ENCODE assay signal across 10 cellular contexts in the genomic region with DNA sequence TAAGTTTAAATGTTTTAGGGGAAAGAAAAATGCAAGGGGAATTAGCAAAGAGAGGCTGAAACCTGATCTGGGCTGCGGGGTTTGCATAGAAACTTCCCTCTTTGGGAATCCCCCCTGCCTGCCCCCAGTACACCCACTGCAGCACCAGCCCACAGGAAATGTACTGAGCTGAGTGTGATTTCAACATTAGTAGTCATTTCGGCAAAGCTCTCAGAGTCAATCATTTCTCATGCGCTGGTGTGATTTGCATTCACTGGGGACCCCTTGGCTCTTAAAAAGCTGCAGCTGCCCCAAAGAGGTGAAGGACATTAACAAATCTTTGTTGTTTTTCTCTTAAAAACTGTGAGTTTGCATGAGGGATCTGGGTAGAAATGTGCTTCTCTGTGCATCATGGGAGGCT.
A peak's percentile ranks its signal among the peaks of the same experiment; 100 is the strongest.
DNase-seq lines count a peak whose midpoint lies in the region; ATAC-seq and TF ChIP-seq lines count a peak whose summit lies in the region.
"Had no signal": no experiment of that assay in that cellular context is flagged by ENCODE, and none has a peak within 500 bp of the region (broad histone marks: within the 10 kb centered on the region; RNA-seq: fewer than 3 reads in every experiment).

No MANE protein-coding gene starts in this region.

- H3K27me3 Mint-ChIP-seq in CD8-positive, alpha-beta memory T cell = peaks cover 0 to 1% of the 10 kb centered on the region in 2 donors
- H3K27me3 Mint-ChIP-seq: central memory CD8-positive, alpha-beta T cell had no signal

- H3K27me3 ChIP-seq in BLaER1 treated with 17β-estradiol and CSF1 and Interleukin-3, amounts not matched to agents 10 nM and 100 nM = no peaks in the 10 kb centered on the region
- H3K27me3 ChIP-seq in OCI-LY3 (ENCODE audit: low read depth, low read length) = no peaks in the 10 kb centered on the region
- H3K27me3 ChIP-seq in CD8-positive, alpha-beta memory T cell (ENCODE audit: insufficient read depth, low read length, poor library complexity, severe bottlenecking) = no peaks in the 10 kb centered on the region
- no peaks in the 10 kb centered on the region for H3K27me3 ChIP-seq in mesendoderm (ENCODE audit: insufficient read depth, low read length, poor library complexity)
- no peaks in the 10 kb centered on the region for H3K27me3 ChIP-seq in lower lobe of right lung (ENCODE audit: low read depth)
- no peaks in the 10 kb centered on the region for H3K27me3 ChIP-seq in vagina
- H3K27me3 ChIP-seq: sigmoid colon had no signal

- no peaks in the 10 kb centered on the region for H3K9me3 ChIP-seq in BLaER1 treated with 17β-estradiol and CSF1 and Interleukin-3, amounts not matched to agents 10 nM and 100 nM (replicated peaks in 1 of 11)
- H3K9me3 ChIP-seq in OCI-LY3 (ENCODE audit: insufficient read depth, low read length) = peaks cover 10% of the 10 kb centered on the region; the same call in 1 of the 2 replicates
- H3K9me3 ChIP-seq in CD8-positive, alpha-beta memory T cell (ENCODE audit: low read length) = no peaks in the 10 kb centered on the region
- H3K9me3 ChIP-seq in lower lobe of right lung = no peaks in the 10 kb centered on the region
- H3K9me3 ChIP-seq in vagina = no peaks in the 10 kb centered on the region
- H3K9me3 ChIP-seq: sigmoid colon had no signal

- TF ChIP-seq POLR2A in vagina (IDR thresholded peaks at IDR 0.05) = no peak

- H3K9ac ChIP-seq in BLaER1 treated with 17β-estradiol and CSF1 and Interleukin-3, amounts not matched to agents 10 nM and 100 nM = peak overlapping the region in 4 of 11 experiments; percentile 1 to 72 (median 60); a peak in 7 of 22 replicates
- H3K9ac ChIP-seq in OCI-LY3 (ENCODE audit: low read length) = peak overlapping the region; percentile 86
- H3K9ac ChIP-seq in mesendoderm (ENCODE audit: low read length) = no peak overlapping the region

- ATAC-seq in HG02884 (IDR thresholded peaks at IDR 0.05; ENCODE audit: unreplicated experiment) = peak; percentile 81
- no peak for ATAC-seq in lower lobe of right lung

- peak overlapping the region; percentile 49; the same call in 1 of the 2 replicates for H2AFZ ChIP-seq in OCI-LY3 (ENCODE audit: low read depth, low read length)

- TF ChIP-seq CTCF in OCI-LY3 (IDR thresholded peaks at IDR 0.05; ENCODE audit: low read depth, low read length) = no peak
- no peak for TF ChIP-seq CTCF in lower lobe of right lung (IDR thresholded peaks at IDR 0.05)
- no peak for TF ChIP-seq CTCF in vagina (IDR thresholded peaks at IDR 0.05)

- peaks cover 18 to 74% (median 26%) of the 10 kb centered on the region in 10 experiments for H3K4me1 ChIP-seq in BLaER1 treated with 17β-estradiol and CSF1 and Interleukin-3, amounts not matched to agents 10 nM and 100 nM
- H3K4me1 ChIP-seq in OCI-LY3 (ENCODE audit: low read length) (peaks cover 83% of the 10 kb centered on the region), mesendoderm (ENCODE audit: control insufficient read depth, low read depth, low read length) (no peaks in the 10 kb centered on the region), lower lobe of right lung (no peaks in the 10 kb centered on the region), vagina (no peaks in the 10 kb centered on the region)
- no peaks in the 10 kb centered on the region for H3K4me1 ChIP-seq in CD8-positive, alpha-beta memory T cell (ENCODE audit: insufficient read depth, low read length)

- H3K4me1 Mint-ChIP-seq in CD8-positive, alpha-beta memory T cell = no peaks in the 10 kb centered on the region
- H3K4me1 Mint-ChIP-seq: central memory CD8-positive, alpha-beta T cell had no signal

- no CpG with 5 or more reads among the region's 3 CpGs for WGBS in mesendoderm (ENCODE audit: extremely low coverage, insufficient coverage, low lambda C conversion rate)

- CTCF ChIA-PET in CD8-positive, alpha-beta memory T cell (lab: Charles Lee) = no interaction called here

- peak overlapping the region in 3 of 10 experiments; percentile 22 to 29 (median 23); a peak in 2 of 20 replicates for H3K4me3 ChIP-seq in BLaER1 treated with 17β-estradiol and CSF1 and Interleukin-3, amounts not matched to agents 10 nM and 100 nM
- H3K4me3 ChIP-seq in OCI-LY3 (ENCODE audit: low read length) = peak overlapping the region; percentile 60
- no peak overlapping the region for H3K4me3 ChIP-seq in CD8-positive, alpha-beta memory T cell (ENCODE audit: low read length)
- H3K4me3 ChIP-seq in mesendoderm (ENCODE audit: low read length) = no peak overlapping the region
- no peak overlapping the region for H3K4me3 ChIP-seq in lower lobe of right lung
- H3K4me3 ChIP-seq in vagina = no peak overlapping the region
- H3K4me3 ChIP-seq: sigmoid colon had no signal

- H4K20me1 ChIP-seq in BLaER1 treated with 17β-estradiol and CSF1 and Interleukin-3, amounts not matched to agents 10 nM and 100 nM = no peaks in the 10 kb centered on the region
- H4K20me1 ChIP-seq in OCI-LY3 (ENCODE audit: insufficient read depth, low read length) = no peaks in the 10 kb centered on the region

- peak overlapping the region in 7 of 11 experiments; percentile 22 to 83 (median 53); a peak in 12 of 22 replicates for H3K27ac ChIP-seq in BLaER1 treated with 17β-estradiol and CSF1 and Interleukin-3, amounts not matched to agents 10 nM and 100 nM
- H3K27ac ChIP-seq in OCI-LY3 (ENCODE audit: low read length) = peak overlapping the region; percentile 93
- H3K27ac ChIP-seq in CD8-positive, alpha-beta memory T cell (ENCODE audit: low read depth, low read length) = no peak overlapping the region
- H3K27ac ChIP-seq in mesendoderm (ENCODE audit: low read depth, low read length) = no peak overlapping the region
- H3K27ac ChIP-seq in lower lobe of right lung = no peak overlapping the region
- H3K27ac ChIP-seq in vagina = no peak overlapping the region
- H3K27ac ChIP-seq: sigmoid colon had no signal

- no peak overlapping the region for H2AK5ac ChIP-seq in mesendoderm (ENCODE audit: low read length)

- no peak overlapping the region for H4K8ac ChIP-seq in mesendoderm (ENCODE audit: low read depth, low read length)

- H3K4ac ChIP-seq in mesendoderm (ENCODE audit: low read depth, low read length) = no peak overlapping the region

- H2BK5ac ChIP-seq in mesendoderm (ENCODE audit: low read length) = no peak overlapping the region

- POLR2A ChIA-PET in CD8-positive, alpha-beta memory T cell (lab: Charles Lee) = no interaction called here

- H3K79me1 ChIP-seq in mesendoderm (ENCODE audit: low read length) = no peaks in the 10 kb centered on the region

- H3K27ac Mint-ChIP-seq in CD8-positive, alpha-beta memory T cell = no peak overlapping the region

- H3K9me3 Mint-ChIP-seq in CD8-positive, alpha-beta memory T cell = peaks cover 0 to 2% (median 0%) of the 10 kb centered on the region in 5 donors

- no peak overlapping the region for H2BK15ac ChIP-seq in mesendoderm (replicated peaks; ENCODE audit: low read depth)

- H2BK120ac ChIP-seq in mesendoderm (ENCODE audit: low read depth, low read length) = no peak overlapping the region

- H3K79me2 ChIP-seq in OCI-LY3 (ENCODE audit: low read length) = no peaks in the 10 kb centered on the region
- no peaks in the 10 kb centered on the region for H3K79me2 ChIP-seq in mesendoderm (ENCODE audit: control insufficient read depth, insufficient read depth, low read length)

- H3K36me3 Mint-ChIP-seq in CD8-positive, alpha-beta memory T cell = no peaks in the 10 kb centered on the region

- intact Hi-C loops in lower lobe of right lung (cut with DNase I) = no loop called here
- intact Hi-C loops in vagina (cut with DNase I) = no loop called here

- H3K4me2 ChIP-seq in BLaER1 treated with 17β-estradiol and CSF1 and Interleukin-3, amounts not matched to agents 10 nM and 100 nM = peak overlapping the region; percentile 23 to 82 (median 58); a peak in 21 of 22 replicates
- H3K4me2 ChIP-seq in OCI-LY3 (ENCODE audit: low read length) (peak overlapping the region; percentile 76), mesendoderm (ENCODE audit: low read length) (no peak overlapping the region)

- no peak overlapping the region for H3K23ac ChIP-seq in mesendoderm (ENCODE audit: low read length)

- DNase-seq in GM19240 (ENCODE audit: insufficient read length, low spot score) (peak; percentile 38), mesendoderm (no peak), lower lobe of right lung (no peak), vagina (ENCODE audit: extremely low spot score in 2 of 2) (no peak)
- no peak for DNase-seq in CD8-positive, alpha-beta memory T cell
- DNase-seq: sigmoid colon had no signal

- no peak overlapping the region for H4K5ac ChIP-seq in mesendoderm (ENCODE audit: low read length)

- no peak overlapping the region for H3K4me3 Mint-ChIP-seq in CD8-positive, alpha-beta memory T cell
- H3K4me3 Mint-ChIP-seq: central memory CD8-positive, alpha-beta T cell had no signal

- H3K36me3 ChIP-seq in BLaER1 treated with 17β-estradiol and CSF1 and Interleukin-3, amounts not matched to agents 10 nM and 100 nM = no peaks in the 10 kb centered on the region
- H3K36me3 ChIP-seq in OCI-LY3 (replicated peaks; ENCODE audit: low read depth, low read length) (peaks cover 53% of the 10 kb centered on the region), mesendoderm (ENCODE audit: control insufficient read depth, insufficient read depth, low read length) (no peaks in the 10 kb centered on the region), lower lobe of right lung (no peaks in the 10 kb centered on the region), vagina (no peaks in the 10 kb centered on the region)
- no peaks in the 10 kb centered on the region for H3K36me3 ChIP-seq in CD8-positive, alpha-beta memory T cell (ENCODE audit: insufficient read depth, low read length)
- H3K36me3 ChIP-seq: sigmoid colon had no signal

- no peak overlapping the region for H3K18ac ChIP-seq in mesendoderm (ENCODE audit: low read length)

- no peak overlapping the region for H3K56ac ChIP-seq in mesendoderm (ENCODE audit: low read length)

Comparison
In these comparisons a context has a peak if more than half of its experiments do, and no peak if none do; other contexts are left out.
1. H3K27ac ChIP-seq: peak in BLaER1 treated with 17β-estradiol and CSF1 and Interleukin-3, amounts not matched to agents 10 nM and 100 nM (7 of 11) and OCI-LY3 (single experiment); none in CD8-positive, alpha-beta memory T cell (single experiment), mesendoderm (single experiment), lower lobe of right lung (single experiment) and vagina (single experiment).